ENCODE assay signal across 1 cellular context in the genomic region with DNA sequence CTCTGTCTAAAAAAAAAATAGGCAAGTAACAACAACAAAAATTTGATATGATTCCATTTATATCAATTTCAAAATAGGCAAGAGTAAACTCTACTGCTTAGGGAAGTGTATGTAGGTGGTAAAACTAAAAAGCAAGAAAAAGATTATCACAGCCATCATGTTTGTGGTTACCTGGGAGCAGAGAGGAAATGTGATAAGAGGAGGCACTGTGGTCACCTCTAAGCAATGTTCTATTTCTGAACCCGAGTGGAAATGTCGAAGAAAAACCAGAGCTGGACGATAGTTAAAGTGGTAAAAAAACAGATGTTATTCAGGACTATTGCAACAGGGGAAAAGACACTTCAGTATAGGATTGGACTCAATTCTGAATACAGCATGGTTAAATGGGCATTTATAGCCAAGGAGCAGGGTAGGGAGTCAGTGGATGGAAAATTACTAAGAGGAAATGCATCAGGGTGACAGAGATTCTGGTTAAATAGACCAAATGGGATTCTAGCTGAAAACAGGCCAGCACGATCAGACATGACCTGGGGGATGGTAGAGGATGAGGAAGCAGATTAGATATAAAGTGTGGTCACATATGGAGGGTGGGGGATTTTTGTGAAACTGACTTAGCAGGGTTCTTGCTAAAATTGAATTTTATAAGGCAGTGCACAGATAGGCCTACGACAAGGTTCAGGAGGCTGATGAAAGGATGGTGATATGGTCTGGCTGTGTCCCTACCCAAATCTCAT.
TF ChIP-seq lines count a peak whose summit lies in the region.

No MANE protein-coding gene starts in this region.

TF ChIP-seq in K562, 482 proteins besides CTCF, POLR2A, EP300 and RAD21:
- TF ChIP-seq TSC22D4 (tag; IDR thresholded peaks at IDR 0.05) (no peak), HLTF (IDR thresholded peaks at IDR 0.05) (no peak), TAF1 (IDR thresholded peaks at IDR 0.05; ENCODE audit: control insufficient read depth, extremely low read depth, insufficient read depth, low read length, severe bottlenecking) (no peak), SMARCE1 (IDR thresholded peaks at IDR 0.05) (peak; percentile 34; the same call in 1 of the 2 replicates), ETV5 (CRISPR knock-in tag; IDR thresholded peaks at IDR 0.05; ENCODE audit: low read depth) (no peak), CTBP1 (IDR thresholded peaks at IDR 0.05; ENCODE audit: borderline replicate concordance) (peak; percentile 30; the same call in 1 of the 2 replicates), ESRRB (CRISPR knock-in tag; IDR thresholded peaks at IDR 0.05; ENCODE audit: borderline replicate concordance) (no peak), DPF2 (IDR thresholded peaks at IDR 0.05) (0 out of 2 replicates have a peak, but pooled peaks have one; percentile 28), SMAD4 (CRISPR knock-in tag; conservative IDR thresholded peaks at IDR 0.05) (no peak), MEIS2 (IDR thresholded peaks at IDR 0.05; ENCODE audit: partially characterized antibody) (no peak), FOXJ3 (CRISPR knock-in tag; IDR thresholded peaks at IDR 0.05) (no peak), STAT5B (CRISPR knock-in tag; IDR thresholded peaks at IDR 0.05) (no peak), ESRRA (IDR thresholded peaks at IDR 0.05; ENCODE audit: borderline replicate concordance, low read depth) (peak; percentile 67; the same call in 1 of the 2 replicates), LEF1 (IDR thresholded peaks at IDR 0.05) (no peak), ARID1B (IDR thresholded peaks at IDR 0.05) (peak; percentile 35; the same call in 1 of the 2 replicates), TEAD4 (IDR thresholded peaks at IDR 0.05; ENCODE audit: low read length) (peak; percentile 50; the same call in 1 of the 2 replicates), TEAD4 (CRISPR knock-in tag; IDR thresholded peaks at IDR 0.05; ENCODE audit: borderline replicate concordance) (no peak), SMC3 (conservative IDR thresholded peaks at IDR 0.05; ENCODE audit: insufficient read depth, low read depth, low read length) (no peak), ARHGAP35 (IDR thresholded peaks at IDR 0.05; ENCODE audit: partially characterized antibody) (no peak), MTF1 (CRISPR knock-in tag; IDR thresholded peaks at IDR 0.05; ENCODE audit: borderline replicate concordance) (no peak)
- TF ChIP-seq, protein P1, sequence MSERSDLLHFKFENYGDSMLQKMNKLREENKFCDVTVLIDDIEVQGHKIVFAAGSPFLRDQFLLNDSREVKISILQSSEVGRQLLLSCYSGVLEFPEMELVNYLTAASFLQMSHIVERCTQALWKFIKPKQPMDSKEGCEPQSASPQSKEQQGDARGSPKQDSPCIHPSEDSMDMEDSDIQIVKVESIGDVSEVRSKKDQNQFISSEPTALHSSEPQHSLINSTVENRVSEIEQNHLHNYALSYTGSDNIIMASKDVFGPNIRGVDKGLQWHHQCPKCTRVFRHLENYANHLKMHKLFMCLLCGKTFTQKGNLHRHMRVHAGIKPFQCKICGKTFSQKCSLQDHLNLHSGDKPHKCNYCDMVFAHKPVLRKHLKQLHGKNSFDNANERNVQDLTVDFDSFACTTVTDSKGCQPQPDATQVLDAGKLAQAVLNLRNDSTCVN (CRISPR knock-in tag; IDR thresholded peaks at IDR 0.05): no peak
- TF ChIP-seq, protein P2, sequence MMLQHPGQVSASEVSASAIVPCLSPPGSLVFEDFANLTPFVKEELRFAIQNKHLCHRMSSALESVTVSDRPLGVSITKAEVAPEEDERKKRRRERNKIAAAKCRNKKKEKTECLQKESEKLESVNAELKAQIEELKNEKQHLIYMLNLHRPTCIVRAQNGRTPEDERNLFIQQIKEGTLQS (IDR thresholded peaks at IDR 0.05): no peak
- TF ChIP-seq, protein P2 (CRISPR knock-in tag; conservative IDR thresholded peaks at IDR 0.05): no peak
- TF ChIP-seq, protein P3, sequence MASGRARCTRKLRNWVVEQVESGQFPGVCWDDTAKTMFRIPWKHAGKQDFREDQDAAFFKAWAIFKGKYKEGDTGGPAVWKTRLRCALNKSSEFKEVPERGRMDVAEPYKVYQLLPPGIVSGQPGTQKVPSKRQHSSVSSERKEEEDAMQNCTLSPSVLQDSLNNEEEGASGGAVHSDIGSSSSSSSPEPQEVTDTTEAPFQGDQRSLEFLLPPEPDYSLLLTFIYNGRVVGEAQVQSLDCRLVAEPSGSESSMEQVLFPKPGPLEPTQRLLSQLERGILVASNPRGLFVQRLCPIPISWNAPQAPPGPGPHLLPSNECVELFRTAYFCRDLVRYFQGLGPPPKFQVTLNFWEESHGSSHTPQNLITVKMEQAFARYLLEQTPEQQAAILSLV (tag; IDR thresholded peaks at IDR 0.05): no peak
- TF ChIP-seq, protein P4, sequence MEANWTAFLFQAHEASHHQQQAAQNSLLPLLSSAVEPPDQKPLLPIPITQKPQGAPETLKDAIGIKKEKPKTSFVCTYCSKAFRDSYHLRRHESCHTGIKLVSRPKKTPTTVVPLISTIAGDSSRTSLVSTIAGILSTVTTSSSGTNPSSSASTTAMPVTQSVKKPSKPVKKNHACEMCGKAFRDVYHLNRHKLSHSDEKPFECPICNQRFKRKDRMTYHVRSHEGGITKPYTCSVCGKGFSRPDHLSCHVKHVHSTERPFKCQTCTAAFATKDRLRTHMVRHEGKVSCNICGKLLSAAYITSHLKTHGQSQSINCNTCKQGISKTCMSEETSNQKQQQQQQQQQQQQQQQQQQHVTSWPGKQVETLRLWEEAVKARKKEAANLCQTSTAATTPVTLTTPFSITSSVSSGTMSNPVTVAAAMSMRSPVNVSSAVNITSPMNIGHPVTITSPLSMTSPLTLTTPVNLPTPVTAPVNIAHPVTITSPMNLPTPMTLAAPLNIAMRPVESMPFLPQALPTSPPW (CRISPR knock-in tag; IDR thresholded peaks at IDR 0.05): no peak
- TF ChIP-seq, protein P5, sequence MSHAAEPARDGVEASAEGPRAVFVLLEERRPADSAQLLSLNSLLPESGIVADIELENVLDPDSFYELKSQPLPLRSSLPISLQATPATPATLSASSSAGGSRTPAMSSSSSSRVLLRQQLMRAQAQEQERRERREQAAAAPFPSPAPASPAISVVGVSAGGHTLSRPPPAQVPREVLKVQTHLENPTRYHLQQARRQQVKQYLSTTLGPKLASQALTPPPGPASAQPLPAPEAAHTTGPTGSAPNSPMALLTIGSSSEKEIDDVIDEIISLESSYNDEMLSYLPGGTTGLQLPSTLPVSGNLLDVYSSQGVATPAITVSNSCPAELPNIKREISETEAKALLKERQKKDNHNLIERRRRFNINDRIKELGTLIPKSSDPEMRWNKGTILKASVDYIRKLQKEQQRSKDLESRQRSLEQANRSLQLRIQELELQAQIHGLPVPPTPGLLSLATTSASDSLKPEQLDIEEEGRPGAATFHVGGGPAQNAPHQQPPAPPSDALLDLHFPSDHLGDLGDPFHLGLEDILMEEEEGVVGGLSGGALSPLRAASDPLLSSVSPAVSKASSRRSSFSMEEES (CRISPR knock-in tag; IDR thresholded peaks at IDR 0.05): no peak
TF ChIP-seq in K562: peak in this region for 6.
